ENCODE assay signal across 21 cellular contexts in the genomic region with DNA sequence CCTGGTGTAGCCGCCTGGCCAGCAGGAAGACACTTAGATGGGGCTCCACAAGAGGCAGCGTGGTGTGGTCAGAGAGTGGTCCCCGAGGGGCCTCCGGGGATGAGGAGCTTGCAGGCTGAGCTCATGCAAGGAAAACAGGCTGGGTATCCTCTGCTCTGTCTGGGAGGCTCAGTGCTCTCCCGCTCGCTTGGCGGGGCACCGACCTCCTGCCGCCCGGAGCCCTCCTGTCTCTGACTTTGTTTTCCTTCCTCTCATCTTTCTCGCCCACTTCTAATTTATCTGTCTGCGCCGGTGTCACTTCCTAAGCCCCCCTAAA. TPM values are rescaled to one million over a fixed set of nuclear protein-coding genes. Genes with fewer than 3 reads are reported as not detected.
DNase-seq lines count a peak whose midpoint lies in the region; ATAC-seq, FAIRE-seq and TF ChIP-seq lines count a peak whose summit lies in the region.
"Had no signal": no experiment of that assay in that cellular context is flagged by ENCODE, and none has a peak within 500 bp of the region (broad histone marks: within the 10 kb centered on the region; RNA-seq: fewer than 3 reads in every experiment).

No MANE protein-coding gene starts in this region.

- no peaks in the 10 kb centered on the region for H3K79me1 ChIP-seq in IMR-90 (ENCODE audit: low read depth in 1 of 2, low read length in 2 of 2)
- H3K79me1 ChIP-seq in mesenchymal stem cell (replicated peaks; ENCODE audit: low read length, poor library complexity, severe bottlenecking) = peaks cover 9% of the 10 kb centered on the region
- H3K79me1 ChIP-seq in trophoblast cell (ENCODE audit: low read length) = peaks cover 16% of the 10 kb centered on the region

- no peak for ATAC-seq in IMR-90 (ENCODE audit: low read depth)
- ATAC-seq: A549 had no signal

- BruUV-seq in IMR-90 (replicated peaks; lab: Mats Ljungman, UMichigan) (no TSS peak), OCI-LY7 (replicated peaks; lab: Mats Ljungman, UMichigan) (no TSS peak), MCF 10A (replicated peaks; lab: Mats Ljungman, UMichigan) (no TSS peak)

- peak; percentile 65 for FAIRE-seq in TTC549 (lab: Jason Lieb, UNC)
- FAIRE-seq: A549 had no signal

- TF ChIP-seq POLR2A in IMR-90 (IDR thresholded peaks at IDR 0.05; ENCODE audit: low read depth, low read length) = no peak

- 0 out of 2 replicates have a peak overlapping the region, but pooled peaks have one; percentile 49 for H2BK20ac ChIP-seq in IMR-90 (ENCODE audit: low read depth, low read length)

- no peak overlapping the region for H3K18ac ChIP-seq in IMR-90 (ENCODE audit: low read depth, low read length)
- peak overlapping the region in 1 of 2 experiments; percentile 79 for H3K18ac ChIP-seq in mesenchymal stem cell (ENCODE audit: low read depth in 1 of 2, low read length in 2 of 2)
- no peak overlapping the region for H3K18ac ChIP-seq in trophoblast cell (ENCODE audit: low read length)

- POLR2A ChIA-PET in IMR-90 (lab: Charles Lee; ENCODE audit: unreplicated experiment) = no interaction called here
- POLR2A ChIA-PET in OCI-LY7 (lab: Charles Lee) = interaction anchor here (0.9 kb wide), 1 partner anchor 20 kb away, joined by 3 read pairs; no protein-coding TSS in a partner anchor
- POLR2A ChIA-PET in MCF 10A (lab: Yijun Ruan, JAX) = no interaction called here

- H3K23ac ChIP-seq in IMR-90 (ENCODE audit: low read depth, low read length) = no peak overlapping the region
- no peak overlapping the region for H3K23ac ChIP-seq in mesenchymal stem cell (ENCODE audit: low read length in 2 of 2)
- H3K23ac ChIP-seq in trophoblast cell (ENCODE audit: low read length) = no peak overlapping the region

- H3K56ac ChIP-seq in IMR-90 (ENCODE audit: extremely low read depth, insufficient read depth, low read length) = no peak overlapping the region

- no peak overlapping the region for H2AFZ ChIP-seq in IMR-90 (replicated peaks; ENCODE audit: low read length, poor library complexity)
- no peak overlapping the region for H2AFZ ChIP-seq in mesenchymal stem cell (ENCODE audit: low read depth, low read length)
- H2AFZ ChIP-seq in trophoblast cell (ENCODE audit: insufficient read depth, low read length, poor library complexity) = no peak overlapping the region
- no peak overlapping the region for H2AFZ ChIP-seq in OCI-LY7 (ENCODE audit: low read length)

- intact Hi-C loops in IMR-90 (cut with micrococcal nuclease) (loop anchor here (10.0 kb wide), 1 partner anchor 129 kb away; a partner anchor contains a TSS), OCI-LY7 (cut with micrococcal nuclease; ENCODE audit: unreplicated experiment) (no loop called here), left ventricle myocardium inferior (cut with micrococcal nuclease) (no loop called here), MCF 10A (cut with micrococcal nuclease) (no loop called here)

- no peak overlapping the region for H3K27ac ChIP-seq in IMR-90 (ENCODE audit: insufficient read depth, low read length)
- no peak overlapping the region for H3K27ac ChIP-seq in mesenchymal stem cell (ENCODE audit: low read length, poor library complexity, severe bottlenecking)
- H3K27ac ChIP-seq in trophoblast cell (ENCODE audit: low read depth, low read length) = no peak overlapping the region
- no peak overlapping the region for H3K27ac ChIP-seq in OCI-LY7 (ENCODE audit: low read depth, low read length, poor library complexity, severe bottlenecking)
- no peak overlapping the region for H3K27ac ChIP-seq in left ventricle myocardium inferior (replicated peaks)
- H3K27ac ChIP-seq: BLaER1 had no signal

- dilution Hi-C loops in IMR-90 (cut with HindIII; ENCODE audit: low sequenced_read_pairs, unreplicated experiment) = no loop called here

- in situ Hi-C loops in IMR-90 (cut with MboI; ENCODE audit: low sequenced_read_pairs) = no loop called here

- TF ChIP-seq RAD21 in IMR-90 (IDR thresholded peaks at IDR 0.05; ENCODE audit: low read length) = no peak

- H2AK9ac ChIP-seq in IMR-90 (replicated peaks; ENCODE audit: low read depth, low read length, poor library complexity) = no peak overlapping the region

- no peak overlapping the region for H4K12ac ChIP-seq in trophoblast cell (ENCODE audit: low read depth, low read length)

- H3K36me3 ChIP-seq in IMR-90 (ENCODE audit: control insufficient read depth, insufficient read depth, low read length) = no peaks in the 10 kb centered on the region
- H3K36me3 ChIP-seq in mesenchymal stem cell (ENCODE audit: control insufficient read depth in 1 of 2, insufficient read depth in 2 of 2, low read depth in 1 of 2, low read length in 2 of 2) = no peaks in the 10 kb centered on the region
- no peaks in the 10 kb centered on the region for H3K36me3 ChIP-seq in trophoblast cell (ENCODE audit: control insufficient read depth in 1 of 2, insufficient read depth in 2 of 2, low read length in 2 of 2)
- H3K36me3 ChIP-seq in OCI-LY7 (ENCODE audit: insufficient read depth, low read length) = no peaks in the 10 kb centered on the region
- H3K36me3 ChIP-seq in left ventricle myocardium inferior = no peaks in the 10 kb centered on the region
- H3K36me3 ChIP-seq: BLaER1, HAP-1 had no signal

- CTCF ChIA-PET in IMR-90 (lab: Yijun Ruan, JAX) (no interaction called here), OCI-LY7 (lab: Charles Lee; ENCODE audit: unreplicated experiment) (no interaction called here), MCF 10A (lab: Yijun Ruan, JAX) (no interaction called here)

- H3K4me2 ChIP-seq in IMR-90 (ENCODE audit: low read depth, low read length) (no peak overlapping the region), mesenchymal stem cell (ENCODE audit: low read length, poor library complexity, severe bottlenecking) (no peak overlapping the region), trophoblast cell (ENCODE audit: low read length) (no peak overlapping the region), OCI-LY7 (ENCODE audit: low read length) (no peak overlapping the region)
- H3K4me2 ChIP-seq: A549, BLaER1 had no signal

- H3K27me3 Mint-ChIP-seq in MCF 10A (ENCODE audit: insufficient read depth, unreplicated experiment) = no peaks in the 10 kb centered on the region

- TF ChIP-seq CTCF in IMR-90 (conservative IDR thresholded peaks at IDR 0.05; ENCODE audit: low read depth, low read length) = no peak
- no peak for TF ChIP-seq CTCF in OCI-LY7 (conservative IDR thresholded peaks at IDR 0.05; ENCODE audit: low read length)
- no peak for TF ChIP-seq CTCF in left ventricle myocardium inferior (IDR thresholded peaks at IDR 0.05; ENCODE audit: borderline replicate concordance)
- no peak for TF ChIP-seq CTCF in MCF 10A (IDR thresholded peaks at IDR 0.05; ENCODE audit: unreplicated experiment)

- H3K79me2 ChIP-seq in trophoblast cell (ENCODE audit: control insufficient read depth, insufficient read depth, low read length, poor library complexity) = peaks cover 3% of the 10 kb centered on the region
- no peaks in the 10 kb centered on the region for H3K79me2 ChIP-seq in OCI-LY7 (ENCODE audit: insufficient read depth, low read depth, low read length)

- DNase-seq in IMR-90 (no peak), mesenchymal stem cell (no peak), trophoblast cell (no peak), OCI-LY7 (ENCODE audit: low spot score) (no peak), left ventricle myocardium inferior (no peak), NOMO-1 treated with dmso at 0.1 percent for 144 hours (lab: John Stamatoyannopoulos, UW; ENCODE audit: unreplicated experiment) (no peak), MCF 10A (ENCODE audit: unreplicated experiment) (no peak)
- DNase-seq: CD4-positive, alpha-beta memory T cell; DMS153; GDM1; KBM-7; NCI-H187 treated with DMSO at 0.1 percent for 48 hours; NCI-H446; NCI-H526 treated with DMSO at 0.1 percent for 48 hours; NK-92 treated with Interleukin-12 subunit alpha and Interleukin-12 subunit beta, amount 100 ng/mL, for 24 hours; RPMI8226; SHP77 treated with DMSO at 0.1 percent for 48 hours had no signal

- H3K27me3 ChIP-seq in IMR-90 (ENCODE audit: control insufficient read depth, insufficient read depth, low read length) (peaks cover 8% of the 10 kb centered on the region; the same call in 1 of the 2 replicates), mesenchymal stem cell (ENCODE audit: control insufficient read depth in 1 of 2, insufficient read depth in 1 of 2, low read length in 2 of 2) (peaks cover 0 to 7% of the 10 kb centered on the region in 2 experiments), trophoblast cell (ENCODE audit: insufficient read depth, low read length) (no peaks in the 10 kb centered on the region), left ventricle myocardium inferior (ENCODE audit: low read depth) (peaks cover 100% of the 10 kb centered on the region)
- H3K27me3 ChIP-seq: BLaER1 had no signal

- peaks cover 28% of the 10 kb centered on the region for H3K4me1 Mint-ChIP-seq in MCF 10A (ENCODE audit: insufficient read depth, unreplicated experiment)
- H3K4me1 Mint-ChIP-seq: CD4-positive, alpha-beta memory T cell had no signal

- no peak overlapping the region for H3K27ac Mint-ChIP-seq in MCF 10A (ENCODE audit: low read depth, unreplicated experiment)
- H3K27ac Mint-ChIP-seq: CD4-positive, alpha-beta memory T cell had no signal

- H3K36me3 Mint-ChIP-seq in MCF 10A (ENCODE audit: insufficient read depth, unreplicated experiment) = no peaks in the 10 kb centered on the region
- H3K36me3 Mint-ChIP-seq: CD4-positive, alpha-beta memory T cell had no signal

- H4K8ac ChIP-seq in IMR-90 (ENCODE audit: low read depth in 2 of 2, low read length in 2 of 2) (no peak overlapping the region), mesenchymal stem cell (ENCODE audit: low read length) (no peak overlapping the region), trophoblast cell (ENCODE audit: low read depth, low read length) (no peak overlapping the region)

- peaks cover 14% of the 10 kb centered on the region for H3K4me1 ChIP-seq in IMR-90 (ENCODE audit: control insufficient read depth, insufficient read depth, low read length)
- H3K4me1 ChIP-seq in mesenchymal stem cell (ENCODE audit: control insufficient read depth, insufficient read depth, low read depth, low read length) = peaks cover 47% of the 10 kb centered on the region
- H3K4me1 ChIP-seq in trophoblast cell (ENCODE audit: control insufficient read depth in 1 of 2, insufficient read depth in 2 of 2, low read length in 2 of 2) = peaks cover 31 to 41% of the 10 kb centered on the region in 2 experiments
- H3K4me1 ChIP-seq in OCI-LY7 (ENCODE audit: insufficient read depth, low read length, poor library complexity, severe bottlenecking) = no peaks in the 10 kb centered on the region
- H3K4me1 ChIP-seq in left ventricle myocardium inferior = peaks cover 3% of the 10 kb centered on the region
- H3K4me1 ChIP-seq: HAP-1 had no signal

- H2BK15ac ChIP-seq in IMR-90 (ENCODE audit: low read depth, low read length) = no peak overlapping the region
- H2BK15ac ChIP-seq in mesenchymal stem cell (ENCODE audit: low read depth, poor library complexity, severe bottlenecking) = no peak overlapping the region

- H4K91ac ChIP-seq in IMR-90 (ENCODE audit: insufficient read depth, low read depth, low read length) = no peak overlapping the region
- H4K91ac ChIP-seq in mesenchymal stem cell (ENCODE audit: low read length) = peak overlapping the region; percentile 10
- peak overlapping the region; percentile 60 for H4K91ac ChIP-seq in trophoblast cell (ENCODE audit: low read depth, low read length)

- H3K14ac ChIP-seq in IMR-90 (replicated peaks; ENCODE audit: low read depth, low read length) (no peak overlapping the region), mesenchymal stem cell (ENCODE audit: low read length in 2 of 2) (peak overlapping the region in 1 of 2 experiments; percentile 71), trophoblast cell (ENCODE audit: low read length) (no peak overlapping the region)

- H3K4me3 Mint-ChIP-seq in MCF 10A (ENCODE audit: unreplicated experiment) = no peak overlapping the region
- H3K4me3 Mint-ChIP-seq: CD4-positive, alpha-beta memory T cell had no signal

- H3K9ac ChIP-seq in IMR-90 (ENCODE audit: low read depth, low read length) (no peak overlapping the region), mesenchymal stem cell (ENCODE audit: low read length) (no peak overlapping the region), trophoblast cell (ENCODE audit: low read length) (no peak overlapping the region)
- H3K9ac ChIP-seq: BLaER1 had no signal

- no peak overlapping the region for H2AK5ac ChIP-seq in IMR-90 (ENCODE audit: low read depth, low read length)
- no peak overlapping the region for H2AK5ac ChIP-seq in mesenchymal stem cell (ENCODE audit: low read length, severe bottlenecking)
- H2AK5ac ChIP-seq in trophoblast cell (ENCODE audit: low read length) = peak overlapping the region; percentile 28

- H3K9me2 ChIP-seq in OCI-LY7 (ENCODE audit: insufficient read depth, low read length) = no peaks in the 10 kb centered on the region

- H2BK120ac ChIP-seq in IMR-90 (ENCODE audit: low read depth, low read length) (0 out of 2 replicates have a peak overlapping the region, but pooled peaks have one; percentile 28), mesenchymal stem cell (ENCODE audit: low read depth, low read length) (no peak overlapping the region), trophoblast cell (ENCODE audit: insufficient read depth, low read length, poor library complexity) (no peak overlapping the region)

- H3K9me1 ChIP-seq in IMR-90 (ENCODE audit: insufficient read depth, low read length) = peaks cover 11% of the 10 kb centered on the region

- no peak overlapping the region for H4K5ac ChIP-seq in IMR-90 (ENCODE audit: low read depth, low read length)

- H2BK5ac ChIP-seq in IMR-90 (ENCODE audit: low read depth, low read length, poor library complexity, severe bottlenecking) (no peak overlapping the region), mesenchymal stem cell (ENCODE audit: low read depth, low read length, poor library complexity, severe bottlenecking) (no peak overlapping the region), trophoblast cell (ENCODE audit: low read depth, low read length, poor library complexity) (no peak overlapping the region)

- H3K4me3 ChIP-seq in IMR-90 (ENCODE audit: insufficient read depth, low read depth, low read length) (no peak overlapping the region), mesenchymal stem cell (ENCODE audit: insufficient read depth in 1 of 2, low read depth in 1 of 2, low read length in 2 of 2) (no peak overlapping the region), trophoblast cell (ENCODE audit: low read depth, low read length) (no peak overlapping the region), OCI-LY7 (ENCODE audit: low read depth, low read length, poor library complexity, severe bottlenecking) (no peak overlapping the region), left ventricle myocardium inferior (no peak overlapping the region)
- H3K4me3 ChIP-seq: A549, BLaER1, HAP-1 had no signal

- 64% methylated on average over 9 of the region's 13 CpGs; no CpG with 5 or more reads in 1 of the 2 experiments for WGBS in IMR-90 (ENCODE audit: extremely low coverage in 2 of 2, insufficient read length in 1 of 2), 2 experiments
- WGBS in mesenchymal stem cell = 76% methylated on average over 13 of the region's 13 CpGs
- WGBS in trophoblast cell (ENCODE audit: extremely low coverage, insufficient coverage, insufficient read length) = no CpG with 5 or more reads among the region's 13 CpGs

- H3K4ac ChIP-seq in IMR-90 (ENCODE audit: low read depth, low read length) (no peak overlapping the region), mesenchymal stem cell (ENCODE audit: low read depth in 1 of 2, low read length in 2 of 2) (peak overlapping the region in 1 of 2 experiments; percentile 24), trophoblast cell (ENCODE audit: low read depth, low read length) (no peak overlapping the region)

- peak overlapping the region in 1 of 2 experiments; percentile 61 for H2BK12ac ChIP-seq in mesenchymal stem cell (ENCODE audit: low read length in 2 of 2)
- peak overlapping the region; percentile 31 for H2BK12ac ChIP-seq in trophoblast cell (ENCODE audit: low read length)

- H4K20me1 ChIP-seq in IMR-90 (ENCODE audit: insufficient read depth, low read length) (no peaks in the 10 kb centered on the region), OCI-LY7 (ENCODE audit: insufficient read depth, low read length) (no peaks in the 10 kb centered on the region)
- H4K20me1 ChIP-seq: BLaER1 had no signal

- no peaks in the 10 kb centered on the region for H3K9me3 ChIP-seq in IMR-90 (ENCODE audit: control insufficient read depth, insufficient read depth, low read length)
- H3K9me3 ChIP-seq in mesenchymal stem cell (ENCODE audit: control insufficient read depth, low read length) = no peaks in the 10 kb centered on the region
- H3K9me3 ChIP-seq in trophoblast cell (ENCODE audit: insufficient read depth, low read depth, low read length) = no peaks in the 10 kb centered on the region
- H3K9me3 ChIP-seq in OCI-LY7 (ENCODE audit: low read length) = no peaks in the 10 kb centered on the region
- no peaks in the 10 kb centered on the region for H3K9me3 ChIP-seq in left ventricle myocardium inferior (replicated peaks)
- H3K9me3 ChIP-seq: A549, BLaER1, HAP-1 had no signal

- no peaks in the 10 kb centered on the region for H3K9me3 Mint-ChIP-seq in MCF 10A (ENCODE audit: unreplicated experiment)

RNA-seq across cellular contexts. Expression of a gene that starts 31.3 kb away (rescaled TPM):
- total RNA-seq in IMR-90 (2012; rRNA removed) (under 0.01 TPM in 1 of 2 replicates, not detected in the other), OCI-LY7 (2022) (not detected in 2 replicates), left ventricle myocardium inferior (2.8 TPM), MCF 10A (2022) (not detected in 2 replicates)
- 0.07 TPM in 1 of 2 replicates, not detected in the other for polyA plus RNA-seq in IMR-90 (2012; rRNA removed)
- polyA plus RNA-seq in IMR-90 (2012; cell fraction: cytosol; rRNA removed) = 0.03 and 0.28 TPM in 2 replicates
- polyA plus RNA-seq in IMR-90 (2012; cell fraction: nucleus; rRNA removed; ENCODE audit: low replicate concordance) = 0.09 TPM in 1 of 2 replicates, not detected in the other
- polyA plus RNA-seq in mesenchymal stem cell (2013, experiment 1 of 2) = 80.9 TPM
- polyA plus RNA-seq in mesenchymal stem cell (2013, experiment 2 of 2) = 81.8 TPM
- polyA plus RNA-seq in trophoblast cell (2013) = 2.7 and 4.0 TPM in 2 replicates
- not detected in 2 replicates for total RNA-seq in OCI-LY7 (2014; rRNA removed; shearing (Covaris generic))
- total RNA-seq: CD4-positive, alpha-beta memory T cell had no signal
- polyA plus RNA-seq: CD4-positive, alpha-beta memory T cell had no signal
